ENCODE assay signal across 17 cellular contexts in the genomic region with DNA sequence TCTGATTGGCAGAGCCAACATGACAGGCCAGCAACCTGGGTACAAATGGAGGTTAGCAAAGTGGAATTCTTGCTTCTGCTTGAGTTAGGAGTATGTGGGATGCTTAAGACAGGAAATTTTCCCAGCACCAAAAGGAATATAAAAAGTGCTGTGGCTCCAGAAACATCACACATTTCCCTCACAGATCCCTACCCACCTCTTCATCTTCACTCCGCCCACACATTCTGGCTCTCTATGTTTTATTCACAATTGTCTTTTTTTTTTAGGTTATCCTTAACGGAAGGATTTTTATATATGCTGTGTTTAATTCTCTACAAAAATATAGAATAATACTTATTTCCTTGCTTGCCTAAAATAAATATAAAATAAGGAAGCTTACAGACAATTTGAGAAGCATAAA.
"Had no signal": no experiment of that assay in that cellular context is flagged by ENCODE, and none has a peak within 500 bp of the region (broad histone marks: within the 10 kb centered on the region; RNA-seq: fewer than 3 reads in every experiment).

No MANE protein-coding gene starts in this region.

- ATAC-seq: effector memory CD8-positive, alpha-beta T cell; foreskin keratinocyte; gastroesophageal sphincter; heart left ventricle; left cardiac atrium; left lung; left ventricle myocardium superior; lower lobe of right lung had no signal

- DNase-seq: cerebellar nuclear complex; colonic mucosa; cortex of kidney; effector CD8-positive, alpha-beta T cell; effector memory CD8-positive, alpha-beta T cell; endodermal cell; erythroblast; foreskin keratinocyte; heart left ventricle; hypothalamus; immature natural killer cell; left cardiac atrium; left lung; left ventricle myocardium superior; lower lobe of right lung; mesenchymal stem cell had no signal
